Comparison of ENCODE assay signal across 24 cellular contexts in genomic region chrX:98057176-98057575, GRCh38.
"Had no signal": no experiment of that assay in that cellular context is flagged by ENCODE, and none has a peak within 500 bp of the region (broad histone marks: within the 10 kb centered on the region; RNA-seq: fewer than 3 reads in every experiment).

No MANE protein-coding gene starts in this region.

- H3K9ac ChIP-seq: SK-N-SH had no signal

- H3K9me2 ChIP-seq: SK-N-SH had no signal

- H3K4me3 ChIP-seq: MG63 had no signal

- H3K4me2 ChIP-seq: SK-N-SH had no signal

- H3K9me3 ChIP-seq: MG63, SK-N-SH had no signal

- H3K27me3 ChIP-seq: MG63 had no signal

- H3K27ac ChIP-seq: RWPE1 had no signal

- H3K36me3 ChIP-seq: MG63 had no signal

- ATAC-seq: HepG2, Panc1, PC-3 had no signal

- DNase-seq: IMR-90; Karpas-422; KG1; MG63; NCI-H1092 treated with DMSO at 0.1 percent for 48 hours; NCI-H1436; NCI-H187; NCI-H2029; NCI-H2081 treated with DMSO at 0.1 percent for 48 hours; NCI-H2171; NCI-H226; NCI-H446; NCI-H510A; NCI-H524 treated with DMSO at 0.1 percent for 48 hours; NCI-H69; NCI-H774; NK-92 treated with Interleukin-12 subunit alpha and Interleukin-12 subunit beta, amount 100 ng/mL, for 24 hours; PC-3; SHP77; SK-N-SH; SW 1271 had no signal
